In genomic region chr12:56128669-56129209, GRCh38 we compare ENCODE assay signal across 8 cellular contexts. TPM values are rescaled to one million over a fixed set of nuclear protein-coding genes. Genes with fewer than 3 reads are reported as not detected.
DNase-seq lines count a peak whose midpoint lies in the region; ATAC-seq and TF ChIP-seq lines count a peak whose summit lies in the region.

No MANE protein-coding gene starts in this region.

- TF ChIP-seq CTCF in esophagus muscularis mucosa (IDR thresholded peaks at IDR 0.05): no peak
- TF ChIP-seq CTCF in neural cell (IDR thresholded peaks at IDR 0.05; ENCODE audit: poor library complexity, severe bottlenecking): no peak

- H3K4me3 ChIP-seq in esophagus muscularis mucosa (peak overlapping the region; percentile 78 to 91 (median 87)), neural cell (ENCODE audit: low read length) (peak overlapping the region; percentile 76)

- ATAC-seq in T-helper 17 cell (no peak), GM21529 (IDR thresholded peaks at IDR 0.05; ENCODE audit: unreplicated experiment) (no peak)

- WGBS in esophagus muscularis mucosa: 0% methylated on average over 19 of the region's 21 CpGs

- no peak overlapping the region for H2AFZ ChIP-seq in neural cell (ENCODE audit: low read depth, low read length)

- TF ChIP-seq EP300 in esophagus muscularis mucosa (IDR thresholded peaks at IDR 0.05) (no peak), neural cell (conservative IDR thresholded peaks at IDR 0.05; ENCODE audit: poor library complexity, severe bottlenecking) (no peak)

- H3K27ac ChIP-seq in esophagus muscularis mucosa (replicated peaks in 1 of 4): peak overlapping the region; percentile 94 to 98 (median 98)
- H3K27ac ChIP-seq in neural cell (ENCODE audit: low read length): peak overlapping the region; percentile 57

- H3K4me3 Mint-ChIP-seq in T-helper 17 cell: peak overlapping the region; percentile 98

- H3K9ac ChIP-seq in neural cell (ENCODE audit: low read length): peak overlapping the region; percentile 80

- H3F3A ChIP-seq in neural cell (ENCODE audit: insufficient read depth, low read length, poor library complexity, severe bottlenecking): no peaks in the 10 kb centered on the region

- peaks cover 23 to 37% (median 35%) of the 10 kb centered on the region in 4 donors for H3K36me3 ChIP-seq in esophagus muscularis mucosa
- no peaks in the 10 kb centered on the region for H3K36me3 ChIP-seq in neural cell (ENCODE audit: insufficient read depth, low read length)

- peak overlapping the region; percentile 95 for H3K27ac Mint-ChIP-seq in T-helper 17 cell

- DNase-seq in stimulated activated CD4-positive, alpha-beta T cell treated with anti-CD3 and anti-CD28 coated beads, Interleukin-4, amount 100 ng/mL, for 1 hour: peak; percentile 20
- DNase-seq in stimulated activated CD4-positive, alpha-beta T cell treated with anti-CD3 and anti-CD28 coated beads, Interleukin-4, amount 100 ng/mL, for 4 hours: no peak
- DNase-seq in T-helper 17 cell (no peak), esophagus muscularis mucosa (ENCODE audit: extremely low spot score) (no peak), NOMO-1 treated with dmso at 0.1 percent for 144 hours (lab: John Stamatoyannopoulos, UW; ENCODE audit: unreplicated experiment) (no peak), NCI-H2227 (lab: John Stamatoyannopoulos, UW; ENCODE audit: unreplicated experiment) (no peak)

- no peaks in the 10 kb centered on the region for H3K27me3 ChIP-seq in esophagus muscularis mucosa
- H3K27me3 ChIP-seq in neural cell (ENCODE audit: insufficient read depth, low read depth, low read length): no peaks in the 10 kb centered on the region

- TF ChIP-seq RAD21 in neural cell (conservative IDR thresholded peaks at IDR 0.05): no peak

- no peaks in the 10 kb centered on the region for H3K27me3 Mint-ChIP-seq in T-helper 17 cell

- H4K20me1 ChIP-seq in neural cell (ENCODE audit: insufficient read depth): no peaks in the 10 kb centered on the region

- no peak for TF ChIP-seq POLR2A in esophagus muscularis mucosa (IDR thresholded peaks at IDR 0.05; ENCODE audit: low read depth)

- H3K9me2 ChIP-seq in neural cell (ENCODE audit: insufficient read depth, low read length): no peaks in the 10 kb centered on the region

- intact Hi-C loops in esophagus muscularis mucosa (cut with DNase I): loop anchor here (10.0 kb wide), 2 partner anchors 336 to 506 kb away; partner anchors contain the start of genes BAZ2A and SPRYD4

- peaks cover 37 to 55% (median 49%) of the 10 kb centered on the region in 4 donors for H3K4me1 ChIP-seq in esophagus muscularis mucosa

- no peaks in the 10 kb centered on the region for H3K9me3 ChIP-seq in T-helper 17 cell (ENCODE audit: control insufficient read depth, low read length, poor library complexity, severe bottlenecking)
- H3K9me3 ChIP-seq in esophagus muscularis mucosa: no peaks in the 10 kb centered on the region
- no peaks in the 10 kb centered on the region for H3K9me3 ChIP-seq in neural cell (ENCODE audit: low read length)

- H3K4me2 ChIP-seq in neural cell (ENCODE audit: low read length): peak overlapping the region; percentile 74

- no peaks in the 10 kb centered on the region for H3K79me2 ChIP-seq in neural cell (replicated peaks; ENCODE audit: insufficient read depth, low read length)

- H3K4me1 Mint-ChIP-seq in T-helper 17 cell: peaks cover 55% of the 10 kb centered on the region

- H3K36me3 Mint-ChIP-seq in T-helper 17 cell (ENCODE audit: low read depth): peaks cover 13% of the 10 kb centered on the region

TF ChIP-seq in neural cell, 6 proteins besides CTCF, POLR2A, EP300 and RAD21:
- TF ChIP-seq MXI1 (conservative IDR thresholded peaks at IDR 0.05; ENCODE audit: poor library complexity, severe bottlenecking) (no peak), POLR2AphosphoS5 (IDR thresholded peaks at IDR 0.05) (no peak), EZH2 (IDR thresholded peaks at IDR 0.05; ENCODE audit: borderline replicate concordance, insufficient read depth, low read length, poor library complexity, severe bottlenecking) (no peak), SMC3 (conservative IDR thresholded peaks at IDR 0.05; ENCODE audit: poor library complexity) (no peak), TAF1 (IDR thresholded peaks at IDR 0.05; ENCODE audit: low read depth) (no peak), REST (IDR thresholded peaks at IDR 0.05; ENCODE audit: borderline replicate concordance) (no peak)

RNA-seq across cellular contexts. Expression of gene ESYT1, which starts 0.7 kb away (rescaled TPM):
- 100 to 1,000 TPM; 178 to 211 TPM for total RNA-seq in T-helper 17 cell
- total RNA-seq in esophagus muscularis mucosa: 100 to 1,000 TPM; 151 to 245 (median 214) TPM
- 19.6 and 25.1 TPM in 2 replicates for polyA plus RNA-seq in neural cell
- 16.4 and 26.1 TPM in 2 replicates for polyA minus RNA-seq in neural cell

RNA-seq across cellular contexts. Expression of gene ZC3H10, which starts 10.7 kb away (rescaled TPM):
- total RNA-seq in T-helper 17 cell (1 to 10 TPM; 6.8 to 8.7 TPM), esophagus muscularis mucosa (1 to 10 TPM; 5.0 to 7.9 (median 6.6) TPM)
- polyA plus RNA-seq in neural cell: 6.7 and 11.3 TPM in 2 replicates
- polyA minus RNA-seq in neural cell: 18.8 and 25.1 TPM in 2 replicates

RNA-seq across cellular contexts. Expression of gene RPL41, which starts 12.3 kb away (rescaled TPM):
- total RNA-seq in T-helper 17 cell (1,000 to 10,000 TPM; 5,484 to 5,668 TPM), esophagus muscularis mucosa (1,000 to 10,000 TPM; 1,962 to 4,166 (median 3,502) TPM)
- 1,970 and 2,186 TPM in 2 replicates for polyA plus RNA-seq in neural cell
- polyA minus RNA-seq in neural cell: 503 and 510 TPM in 2 replicates

RNA-seq across cellular contexts. Expression of gene MYL6B, which starts 23.6 kb away (rescaled TPM):
- total RNA-seq in T-helper 17 cell (1 to 10 TPM; 5.4 to 9.0 TPM), esophagus muscularis mucosa (10 to 100 TPM; 28.5 to 39.4 (median 33.6) TPM)
- 369 and 376 TPM in 2 replicates for polyA plus RNA-seq in neural cell
- 78.0 and 82.5 TPM in 2 replicates for polyA minus RNA-seq in neural cell

RNA-seq across cellular contexts. Expression of gene PA2G4, which starts 24.4 kb away (rescaled TPM):
- 10 to 100 TPM; 62.0 to 76.2 TPM for total RNA-seq in T-helper 17 cell
- 100 to 1,000 TPM in 2 of 4 donors, 10 to 100 TPM in 2; 90.5 to 133 (median 105) TPM for total RNA-seq in esophagus muscularis mucosa
- polyA plus RNA-seq in neural cell: 109 and 115 TPM in 2 replicates
- 77.4 and 113 TPM in 2 replicates for polyA minus RNA-seq in neural cell
